ENCODE assay signal across 19 cellular contexts in the genomic region with DNA sequence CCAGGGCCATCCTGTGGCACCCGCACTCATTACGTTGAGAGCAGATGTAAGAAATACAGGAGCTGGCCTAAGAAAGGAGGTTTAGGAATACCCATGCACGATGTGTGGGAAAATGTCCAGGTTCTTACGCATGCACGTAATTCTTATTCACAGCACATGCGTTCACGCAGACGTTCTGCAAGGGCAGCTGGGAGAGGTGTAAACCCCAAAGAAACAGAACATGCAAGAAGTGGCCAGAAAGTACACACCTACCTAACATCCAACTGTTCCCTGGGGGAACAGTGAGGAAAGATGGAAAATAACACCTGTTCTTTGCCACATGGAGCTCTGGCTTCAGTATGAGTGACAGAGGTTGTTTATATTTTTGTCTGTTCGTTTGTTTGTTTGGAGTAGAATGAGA.
A peak's percentile ranks its signal among the peaks of the same experiment; 100 is the strongest.
DNase-seq lines count a peak whose midpoint lies in the region; ATAC-seq and TF ChIP-seq lines count a peak whose summit lies in the region.
"Had no signal": no experiment of that assay in that cellular context is flagged by ENCODE, and none has a peak within 500 bp of the region (broad histone marks: within the 10 kb centered on the region; RNA-seq: fewer than 3 reads in every experiment).

No MANE protein-coding gene starts in this region.

- H3K27ac Mint-ChIP-seq in brain, result peak overlapping the region; percentile 27 to 85 (median 70)
- peak overlapping the region; percentile 36 for H3K27ac Mint-ChIP-seq in stimulated activated memory B cell treated with anti-CD40 and anti-IgM and Interleukin-4, amounts not matched to agents 10 μg/mL and 1 μg/mL and 100 μg/mL, for 72 hours
- H3K27ac Mint-ChIP-seq in activated CD4-positive, alpha-beta memory T cell treated with anti-CD3 and anti-CD28 coated beads, Interleukin-2, amount 10 ng/mL, durations not matched to agents 7 days and 5 days, result no peak overlapping the region

- H3K4me1 Mint-ChIP-seq in brain, result peaks cover 64% of the 10 kb centered on the region
- peaks cover 47% of the 10 kb centered on the region for H3K4me1 Mint-ChIP-seq in stimulated activated memory B cell treated with anti-CD40 and anti-IgM and Interleukin-4, amounts not matched to agents 10 μg/mL and 1 μg/mL and 100 μg/mL, for 72 hours
- H3K4me1 Mint-ChIP-seq in activated CD4-positive, alpha-beta memory T cell treated with anti-CD3 and anti-CD28 coated beads, Interleukin-2, amount 10 ng/mL, durations not matched to agents 7 days and 5 days, result no peaks in the 10 kb centered on the region
- H3K4me1 Mint-ChIP-seq: central memory CD8-positive, alpha-beta T cell had no signal

- H3K4me3 Mint-ChIP-seq in brain, result peak overlapping the region in 2 of 5 experiments; percentile 7 to 37
- H3K4me3 Mint-ChIP-seq in stimulated activated memory B cell treated with anti-CD40 and anti-IgM and Interleukin-4, amounts not matched to agents 10 μg/mL and 1 μg/mL and 100 μg/mL, for 72 hours, result no peak overlapping the region
- no peak overlapping the region for H3K4me3 Mint-ChIP-seq in activated CD4-positive, alpha-beta memory T cell treated with anti-CD3 and anti-CD28 coated beads, Interleukin-2, amount 10 ng/mL, durations not matched to agents 7 days and 5 days
- H3K4me3 Mint-ChIP-seq: central memory CD8-positive, alpha-beta T cell had no signal

- CTCF ChIA-PET in activated CD4-positive, alpha-beta memory T cell treated with anti-CD3 and anti-CD28 coated beads, Interleukin-2, amount 10 ng/mL, durations not matched to agents 7 days and 5 days (lab: Charles Lee), result no interaction called here

- TF ChIP-seq CTCF in brain (conservative IDR thresholded peaks at IDR 0.05) (no peak), Peyer's patch (IDR thresholded peaks at IDR 0.05) (no peak)

- peaks cover 54% of the 10 kb centered on the region for H3K36me3 Mint-ChIP-seq in brain
- H3K36me3 Mint-ChIP-seq in stimulated activated memory B cell treated with anti-CD40 and anti-IgM and Interleukin-4, amounts not matched to agents 10 μg/mL and 1 μg/mL and 100 μg/mL, for 72 hours, result no peaks in the 10 kb centered on the region
- H3K36me3 Mint-ChIP-seq in activated CD4-positive, alpha-beta memory T cell treated with anti-CD3 and anti-CD28 coated beads, Interleukin-2, amount 10 ng/mL, durations not matched to agents 7 days and 5 days (ENCODE audit: low read depth), result no peaks in the 10 kb centered on the region

- H3K27ac ChIP-seq in mesodermal cell (ENCODE audit: low read depth, low read length, severe bottlenecking) (peak overlapping the region; percentile 20), Peyer's patch (no peak overlapping the region)
- H3K27ac ChIP-seq: HL-60, SJSA1, WERI-Rb-1 had no signal

- H3K4me1 ChIP-seq in mesodermal cell (ENCODE audit: control insufficient read depth, insufficient read depth, low read length, poor library complexity, severe bottlenecking) (peaks cover 24% of the 10 kb centered on the region), Peyer's patch (peaks cover 0 to 5% (median 0%) of the 10 kb centered on the region in 4 donors)
- H3K4me1 ChIP-seq: Caco-2 had no signal

- H3K36me3 ChIP-seq in mesodermal cell (ENCODE audit: control insufficient read depth, insufficient read depth, low read length) (peaks cover 12% of the 10 kb centered on the region), Peyer's patch (no peaks in the 10 kb centered on the region)
- H3K36me3 ChIP-seq: SJSA1, WERI-Rb-1 had no signal

- POLR2A ChIA-PET in activated CD4-positive, alpha-beta memory T cell treated with anti-CD3 and anti-CD28 coated beads, Interleukin-2, amount 10 ng/mL, durations not matched to agents 7 days and 5 days (lab: Charles Lee), result no interaction called here

- ATAC-seq in stimulated activated memory B cell treated with anti-CD40 and anti-IgM and Interleukin-4, amounts not matched to agents 10 μg/mL and 1 μg/mL and 100 μg/mL, for 72 hours, result no peak
- ATAC-seq: Panc1 had no signal

- H3K9me3 ChIP-seq in mesodermal cell (ENCODE audit: control insufficient read depth, low read length) (no peaks in the 10 kb centered on the region), Peyer's patch (no peaks in the 10 kb centered on the region)
- H3K9me3 ChIP-seq: Caco-2, SJSA1 had no signal

- H3K4me3 ChIP-seq in mesodermal cell (ENCODE audit: extremely low read depth, insufficient read depth, low read length, poor library complexity, severe bottlenecking) (no peak overlapping the region), Peyer's patch (no peak overlapping the region)
- H3K4me3 ChIP-seq: SJSA1 had no signal

- H3K9me3 Mint-ChIP-seq in brain, result peaks cover 0 to 10% (median 0%) of the 10 kb centered on the region in 5 experiments
- no peaks in the 10 kb centered on the region for H3K9me3 Mint-ChIP-seq in stimulated activated memory B cell treated with anti-CD40 and anti-IgM and Interleukin-4, amounts not matched to agents 10 μg/mL and 1 μg/mL and 100 μg/mL, for 72 hours
- no peaks in the 10 kb centered on the region for H3K9me3 Mint-ChIP-seq in activated CD4-positive, alpha-beta memory T cell treated with anti-CD3 and anti-CD28 coated beads, Interleukin-2, amount 10 ng/mL, durations not matched to agents 7 days and 5 days
- H3K9me3 Mint-ChIP-seq: central memory CD8-positive, alpha-beta T cell had no signal

- no peak for TF ChIP-seq POLR2A in Peyer's patch (IDR thresholded peaks at IDR 0.05)

- WGBS in mesodermal cell (ENCODE audit: insufficient coverage in 2 of 2), 2 experiments, result 94 to 97% methylated on average over 6 to 9 of the region's 9 CpGs

- H3K27me3 ChIP-seq in Peyer's patch, result no peaks in the 10 kb centered on the region
- H3K27me3 ChIP-seq: SJSA1 had no signal

- DNase-seq in NCI-H2171 (lab: John Stamatoyannopoulos, UW) (peak; percentile 66), Peyer's patch (no peak), T1000 (lab: John Stamatoyannopoulos, UW) (no peak), ecto neural progenitor cell (ENCODE audit: low spot score) (no peak)
- DNase-seq in activated CD4-positive, alpha-beta memory T cell treated with anti-CD3 and anti-CD28 coated beads, Interleukin-2, amount 10 ng/mL, durations not matched to agents 7 days and 5 days, result no peak
- DNase-seq: activated CD4-positive, alpha-beta T cell treated with anti-CD3 and anti-CD28 coated beads, Interleukin-2, amount 50 U/mL, for 48 hours; activated T-cell treated with anti-CD3 and anti-CD28 coated beads for 4 hours; amygdala; Caco-2; NCI-H1930; retina; WERI-Rb-1 had no signal

- H3K27me3 Mint-ChIP-seq in brain, result no peaks in the 10 kb centered on the region
- H3K27me3 Mint-ChIP-seq in stimulated activated memory B cell treated with anti-CD40 and anti-IgM and Interleukin-4, amounts not matched to agents 10 μg/mL and 1 μg/mL and 100 μg/mL, for 72 hours, result no peaks in the 10 kb centered on the region
- peaks cover 3% of the 10 kb centered on the region for H3K27me3 Mint-ChIP-seq in activated CD4-positive, alpha-beta memory T cell treated with anti-CD3 and anti-CD28 coated beads, Interleukin-2, amount 10 ng/mL, durations not matched to agents 7 days and 5 days
